Comparison of ENCODE assay signal across 34 cellular contexts in genomic region chr4:125484912-125485311, GRCh38.
"Had no signal": no experiment of that assay in that cellular context is flagged by ENCODE, and none has a peak within 500 bp of the region (broad histone marks: within the 10 kb centered on the region; RNA-seq: fewer than 3 reads in every experiment).

No MANE protein-coding gene starts in this region.

- H3K27me3 ChIP-seq: ascending aorta, cardiac muscle cell, SJCRH30 had no signal

- H3K9ac ChIP-seq: KMS-11 had no signal

- H3K4me2 ChIP-seq: KMS-11 had no signal

- ATAC-seq: activated CD8-positive, alpha-beta T cell treated with anti-CD3 and anti-CD28 coated beads for 36 hours; activated T-cell treated with anti-CD3 and anti-CD28 coated beads, Interleukin-2, amount 50 U/mL, for 72 hours; activated T-helper 17 cell treated with anti-CD3 and anti-CD28 coated beads, Interleukin-2, amount 50 U/mL, for 72 hours; Panc1 had no signal

- H3K27ac ChIP-seq: ascending aorta, cardiac muscle cell, KMS-11, SJCRH30, SK-N-MC, WERI-Rb-1 had no signal

- H3K9me3 ChIP-seq: ascending aorta, SJCRH30 had no signal

- H3K4me3 ChIP-seq: ascending aorta, cardiac muscle cell, SJCRH30, SK-N-MC had no signal

- H3K36me3 ChIP-seq: SJCRH30, WERI-Rb-1 had no signal

- H3K4me1 ChIP-seq: ascending aorta, SJCRH30 had no signal

- DNase-seq: activated CD4-positive, alpha-beta T cell treated with anti-CD3 and anti-CD28 coated beads for 1 hour; activated CD4-positive, alpha-beta T cell treated with anti-CD3 and anti-CD28 coated beads, Interleukin-2, amount 10 ng/mL, durations not matched to agents 24 days and 14 days; activated CD4-positive, alpha-beta T cell treated with anti-CD3 and anti-CD28 coated beads, Interleukin-2, amount 50 U/mL, for 4 hours; activated CD4-positive, CD25-positive, alpha-beta regulatory T cell; activated CD8-positive, alpha-beta T cell treated with anti-CD3 and anti-CD28 coated beads for 36 hours; activated effector memory CD4-positive, alpha-beta T cell treated with anti-CD3 and anti-CD28 coated beads, Interleukin-2, amount 50 U/mL, for 16 hours; activated naive CD4-positive, alpha-beta T cell; activated naive CD4-positive, alpha-beta T cell treated with anti-CD3 and anti-CD28 coated beads, Interleukin-2, amount 50 U/mL, for 16 hours; activated naive CD8-positive, alpha-beta T cell treated with anti-CD3 and anti-CD28 coated beads for 36 hours; activated T-cell treated with anti-CD3 and anti-CD28 coated beads, Interleukin-2, amount 50 U/mL, for 1 hour; activated T-cell treated with anti-CD3 and anti-CD28 coated beads, Interleukin-2, amount 50 U/mL, for 72 hours; amygdala; MM.1S; NCI-H1092 treated with DMSO at 0.1 percent for 48 hours; NCI-H1417; NCI-H146; NCI-H187; NCI-H2029 treated with DMSO at 0.1 percent for 48 hours; NCI-H2107; NCI-H2171; NCI-H446; NCI-H510A treated with DMSO at 0.1 percent for 48 hours; NCI-H526 treated with DMSO at 0.1 percent for 48 hours; NCI-H774; SHP77; SJCRH30; T1000; WERI-Rb-1 had no signal
